34 cellular contexts compared by ENCODE assay signal in genomic region chr3:115402651-115403050, GRCh38.
DNase-seq lines count a peak whose midpoint lies in the region; ATAC-seq, FAIRE-seq and TF ChIP-seq lines count a peak whose summit lies in the region.
"Had no signal": no experiment of that assay in that cellular context is flagged by ENCODE, and none has a peak within 500 bp of the region (broad histone marks: within the 10 kb centered on the region; RNA-seq: fewer than 3 reads in every experiment).

No MANE protein-coding gene starts in this region.

- intact Hi-C loops in endothelial cell of umbilical vein (cut with micrococcal nuclease): no loop called here
- intact Hi-C loops in gastrocnemius medialis (cut with DNase I; ENCODE audit: low total_unique reads): no loop called here
- intact Hi-C loops in OCI-LY7 (cut with micrococcal nuclease; ENCODE audit: unreplicated experiment): no loop called here
- intact Hi-C loops in colonic mucosa (cut with DNase I): no loop called here

- TF ChIP-seq POLR2A in endothelial cell of umbilical vein (IDR thresholded peaks at IDR 0.05; ENCODE audit: low read depth, low read length) (no peak), gastrocnemius medialis (IDR thresholded peaks at IDR 0.05) (no peak)

- H3K9me2 ChIP-seq in OCI-LY7 (ENCODE audit: insufficient read depth, low read length): no peaks in the 10 kb centered on the region

- no TSS peak for BruUV-seq in endothelial cell of umbilical vein (replicated peaks; lab: Mats Ljungman, UMichigan)
- BruUV-seq in OCI-LY7 (replicated peaks; lab: Mats Ljungman, UMichigan): no TSS peak

- TF ChIP-seq CTCF in AG10803 (conservative IDR thresholded peaks at IDR 0.05; ENCODE audit: low read length) (no peak), HFFc6 (IDR thresholded peaks at IDR 0.05) (no peak), endothelial cell of umbilical vein (IDR thresholded peaks at IDR 0.05; ENCODE audit: extremely low read depth in 1 of 2, insufficient read depth in 1 of 2, low read depth in 1 of 2, low read length in 2 of 2) (no peak), gastrocnemius medialis (IDR thresholded peaks at IDR 0.05 in 4 of 5, conservative IDR thresholded peaks at IDR 0.05 in 1 of 5) (no peak), foreskin keratinocyte (conservative IDR thresholded peaks at IDR 0.05) (no peak), OCI-LY7 (conservative IDR thresholded peaks at IDR 0.05; ENCODE audit: low read length) (no peak), colonic mucosa (IDR thresholded peaks at IDR 0.05) (no peak)

- H3K9ac ChIP-seq in endothelial cell of umbilical vein (replicated peaks; ENCODE audit: extremely low read depth, insufficient read depth, low read length): no peak overlapping the region
- H3K9ac ChIP-seq in colonic mucosa (ENCODE audit: low read depth in 2 of 2, low read length in 2 of 2): no peak overlapping the region

- H3K36me3 Mint-ChIP-seq in HFFc6 (ENCODE audit: low read depth): no peaks in the 10 kb centered on the region
- H3K36me3 Mint-ChIP-seq: activated CD4-positive, alpha-beta memory T cell treated with anti-CD3 and anti-CD28 coated beads for 36 hours; activated naive CD4-positive, alpha-beta T cell treated with anti-CD3 and anti-CD28 coated beads, Interleukin-2, amount 50 U/mL, for 24 hours; CD8-positive, alpha-beta T cell; natural killer cell treated with Interleukin-12 subunit alpha and Interleukin-12 subunit beta and Interleukin-15 and Interleukin-18, amount 100 ng/mL, for 72 hours had no signal

- peaks cover 30% of the 10 kb centered on the region for H3K4me1 Mint-ChIP-seq in HFFc6 (ENCODE audit: low read depth)
- H3K4me1 Mint-ChIP-seq: activated naive CD4-positive, alpha-beta T cell treated with anti-CD3 and anti-CD28 coated beads, Interleukin-2, amount 50 U/mL, for 24 hours; activated T-helper 17 cell treated with anti-CD3 and anti-CD28 coated beads, Interleukin-2, amount 50 U/mL, for 72 hours had no signal

- H4K20me1 ChIP-seq in endothelial cell of umbilical vein (replicated peaks; ENCODE audit: control insufficient read depth, extremely low read depth, insufficient read depth, low read length) (no peaks in the 10 kb centered on the region), OCI-LY7 (ENCODE audit: insufficient read depth, low read length) (no peaks in the 10 kb centered on the region; the same call in 1 of the 2 replicates)

- no peak overlapping the region for H2AFZ ChIP-seq in endothelial cell of umbilical vein (ENCODE audit: low read depth, low read length)
- H2AFZ ChIP-seq in OCI-LY7 (ENCODE audit: low read length): no peak overlapping the region
- H2AFZ ChIP-seq: PC-9 had no signal

- H3K9me1 ChIP-seq in endothelial cell of umbilical vein (replicated peaks; ENCODE audit: control insufficient read depth, extremely low read depth, insufficient read depth, low read length): no peaks in the 10 kb centered on the region

- H3K36me3 ChIP-seq in endothelial cell of umbilical vein (ENCODE audit: control insufficient read depth in 2 of 2, extremely low read depth in 1 of 2, insufficient read depth in 2 of 2, low read length in 2 of 2) (no peaks in the 10 kb centered on the region), gastrocnemius medialis (no peaks in the 10 kb centered on the region), OCI-LY7 (ENCODE audit: insufficient read depth, low read length) (no peaks in the 10 kb centered on the region), colonic mucosa (no peaks in the 10 kb centered on the region)
- H3K36me3 ChIP-seq: BE2C, cardiac muscle cell, pancreas had no signal

- no peaks in the 10 kb centered on the region for H3K4me1 ChIP-seq in endothelial cell of umbilical vein (ENCODE audit: control insufficient read depth, extremely low read depth, insufficient read depth, low read length)
- no peaks in the 10 kb centered on the region for H3K4me1 ChIP-seq in gastrocnemius medialis
- no peaks in the 10 kb centered on the region for H3K4me1 ChIP-seq in foreskin keratinocyte
- no peaks in the 10 kb centered on the region for H3K4me1 ChIP-seq in OCI-LY7 (ENCODE audit: insufficient read depth, low read length, poor library complexity, severe bottlenecking)
- H3K4me1 ChIP-seq in colonic mucosa: no peaks in the 10 kb centered on the region
- H3K4me1 ChIP-seq: pancreas had no signal

- H3K79me2 ChIP-seq in endothelial cell of umbilical vein (ENCODE audit: control insufficient read depth, insufficient read depth, low read length) (no peaks in the 10 kb centered on the region), OCI-LY7 (ENCODE audit: insufficient read depth, low read depth, low read length) (no peaks in the 10 kb centered on the region)

- H3K9me3 ChIP-seq in endothelial cell of umbilical vein (replicated peaks; ENCODE audit: control insufficient read depth, insufficient read depth, low read length) (no peaks in the 10 kb centered on the region), gastrocnemius medialis (no peaks in the 10 kb centered on the region), OCI-LY7 (ENCODE audit: low read length) (no peaks in the 10 kb centered on the region), colonic mucosa (no peaks in the 10 kb centered on the region)
- H3K9me3 ChIP-seq: A549, BE2C, mucosa of descending colon, pancreas had no signal

- FAIRE-seq in endothelial cell of umbilical vein (lab: Jason Lieb, UNC): peak; percentile 35
- FAIRE-seq: A549, frontal cortex, GM12891, pancreas had no signal

- H3K4me3 ChIP-seq in AG10803 (ENCODE audit: low read length): no peak overlapping the region
- H3K4me3 ChIP-seq in endothelial cell of umbilical vein (replicated peaks in 1 of 3; ENCODE audit: insufficient read depth in 1 of 3, low read depth in 1 of 3, low read length in 3 of 3): no peak overlapping the region
- no peak overlapping the region for H3K4me3 ChIP-seq in skeletal muscle cell (ENCODE audit: low read depth, low read length)
- H3K4me3 ChIP-seq in gastrocnemius medialis: no peak overlapping the region
- H3K4me3 ChIP-seq in OCI-LY7 (ENCODE audit: low read depth, low read length, poor library complexity, severe bottlenecking): no peak overlapping the region
- H3K4me3 ChIP-seq in colonic mucosa: no peak overlapping the region
- H3K4me3 ChIP-seq: A549, cardiac muscle cell, lung, mucosa of descending colon, pancreas, PC-9 had no signal

- no peaks in the 10 kb centered on the region for H3K27me3 Mint-ChIP-seq in HFFc6 (ENCODE audit: insufficient read depth)
- H3K27me3 Mint-ChIP-seq: activated CD4-positive, alpha-beta memory T cell treated with anti-CD3 and anti-CD28 coated beads for 36 hours; activated naive CD4-positive, alpha-beta T cell treated with anti-CD3 and anti-CD28 coated beads, Interleukin-2, amount 50 U/mL, for 24 hours; activated T-helper 17 cell treated with anti-CD3 and anti-CD28 coated beads, Interleukin-2, amount 50 U/mL, for 72 hours; stimulated activated naive CD8-positive, alpha-beta T cell treated with anti-CD3 and anti-CD28 coated beads, Interleukin-15, Interleukin-2, amounts not matched to agents 100 ng/mL and 50 ng/mL, for 24 hours had no signal

- in situ Hi-C loops in gastrocnemius medialis (cut with MboI; ENCODE audit: low sequenced_read_pairs in 4 of 4): no loop called here

- H3K4me2 ChIP-seq in endothelial cell of umbilical vein (ENCODE audit: insufficient read depth, low read length) (no peak overlapping the region), OCI-LY7 (ENCODE audit: low read length) (no peak overlapping the region)
- H3K4me2 ChIP-seq: A549, PC-9 had no signal

- dilution Hi-C loops in endothelial cell of umbilical vein (cut with MboI; ENCODE audit: extremely low pct_ligation_motif_present, low sequenced_read_pairs): no loop called here

- H3K4me3 Mint-ChIP-seq in HFFc6: no peak overlapping the region
- H3K4me3 Mint-ChIP-seq: activated CD4-positive, alpha-beta memory T cell treated with anti-CD3 and anti-CD28 coated beads for 36 hours; activated naive CD4-positive, alpha-beta T cell treated with anti-CD3 and anti-CD28 coated beads, Interleukin-2, amount 50 U/mL, for 24 hours; activated T-helper 17 cell treated with anti-CD3 and anti-CD28 coated beads, Interleukin-2, amount 50 U/mL, for 72 hours; CD8-positive, alpha-beta T cell; natural killer cell treated with Interleukin-12 subunit alpha and Interleukin-12 subunit beta and Interleukin-15 and Interleukin-18, amount 100 ng/mL, for 72 hours; stimulated activated naive CD8-positive, alpha-beta T cell treated with anti-CD3 and anti-CD28 coated beads, Interleukin-15, Interleukin-2, amounts not matched to agents 100 ng/mL and 50 ng/mL, for 24 hours had no signal

- peak overlapping the region; percentile 39 for H3K27ac Mint-ChIP-seq in HFFc6
- H3K27ac Mint-ChIP-seq: activated CD4-positive, alpha-beta memory T cell treated with anti-CD3 and anti-CD28 coated beads for 36 hours; activated naive CD4-positive, alpha-beta T cell treated with anti-CD3 and anti-CD28 coated beads, Interleukin-2, amount 50 U/mL, for 24 hours; activated T-helper 17 cell treated with anti-CD3 and anti-CD28 coated beads, Interleukin-2, amount 50 U/mL, for 72 hours; CD8-positive, alpha-beta T cell; natural killer cell treated with Interleukin-12 subunit alpha and Interleukin-12 subunit beta and Interleukin-15 and Interleukin-18, amount 100 ng/mL, for 72 hours; stimulated activated naive CD8-positive, alpha-beta T cell treated with anti-CD3 and anti-CD28 coated beads, Interleukin-15, Interleukin-2, amounts not matched to agents 100 ng/mL and 50 ng/mL, for 24 hours had no signal

- POLR2A ChIA-PET in endothelial cell of umbilical vein (lab: Charles Lee) (no interaction called here), OCI-LY7 (lab: Charles Lee) (no interaction called here)

- H3K27me3 ChIP-seq in endothelial cell of umbilical vein (ENCODE audit: control insufficient read depth in 2 of 2, insufficient read depth in 2 of 2, low read length in 2 of 2) (no peaks in the 10 kb centered on the region), gastrocnemius medialis (no peaks in the 10 kb centered on the region), foreskin keratinocyte (peaks cover 3% of the 10 kb centered on the region), colonic mucosa (no peaks in the 10 kb centered on the region)
- H3K27me3 ChIP-seq: BE2C, cardiac muscle cell, pancreas had no signal

- DNase-seq in AG10803 (ENCODE audit: low read depth) (peak; percentile 65), HFFc6 (no peak), endothelial cell of umbilical vein (ENCODE audit: low read depth, low spot score) (no peak), skeletal muscle cell (ENCODE audit: low read depth) (peak; percentile 27), gastrocnemius medialis (no peak), foreskin keratinocyte (no peak), OCI-LY7 (ENCODE audit: low spot score) (no peak), colonic mucosa (no peak)
- DNase-seq: activated CD4-positive, alpha-beta memory T cell treated with anti-CD3 and anti-CD28 coated beads for 36 hours; activated CD4-positive, alpha-beta T cell treated with anti-CD3 and anti-CD28 coated beads for 1 hour; activated CD8-positive, alpha-beta memory T cell treated with anti-CD3 and anti-CD28 coated beads, Interleukin-2, amount 50 U/mL, for 48 hours; amniotic stem cell; BE2C; CD8-positive, alpha-beta T cell; DMS 273 treated with DMSO at 0.1 percent for 48 hours; H7; mucosa of descending colon; NCI-H1092 treated with DMSO at 0.1 percent for 48 hours; NCI-H1930; NCI-H526 treated with DMSO at 0.1 percent for 48 hours; pancreas; PC-9; stimulated activated CD4-positive, alpha-beta T cell treated with anti-CD3 and anti-CD28 coated beads, Interleukin-2, amount 100 ng/mL, for 24 hours had no signal

- ATAC-seq in gastrocnemius medialis (no peak), foreskin keratinocyte (no peak)
- ATAC-seq: A549; activated T-helper 17 cell treated with anti-CD3 and anti-CD28 coated beads, Interleukin-2, amount 50 U/mL, for 72 hours; CD8-positive, alpha-beta T cell; esophagus mucosa; mucosa of descending colon; natural killer cell treated with Interleukin-12 subunit alpha and Interleukin-12 subunit beta and Interleukin-15 and Interleukin-18, amount 100 ng/mL, for 72 hours; pancreas; Right ventricle myocardium inferior had no signal

- H3K27ac ChIP-seq in endothelial cell of umbilical vein (ENCODE audit: insufficient read depth, low read depth, low read length) (no peak overlapping the region), gastrocnemius medialis (no peak overlapping the region), foreskin keratinocyte (no peak overlapping the region), OCI-LY7 (ENCODE audit: low read depth, low read length, poor library complexity, severe bottlenecking) (no peak overlapping the region), colonic mucosa (no peak overlapping the region)
- H3K27ac ChIP-seq: A549, cardiac muscle cell, pancreas, PC-9 had no signal

- H3K9me3 Mint-ChIP-seq in HFFc6: no peaks in the 10 kb centered on the region
- H3K9me3 Mint-ChIP-seq: activated CD4-positive, alpha-beta memory T cell treated with anti-CD3 and anti-CD28 coated beads for 36 hours; activated naive CD4-positive, alpha-beta T cell treated with anti-CD3 and anti-CD28 coated beads, Interleukin-2, amount 50 U/mL, for 24 hours; activated T-helper 17 cell treated with anti-CD3 and anti-CD28 coated beads, Interleukin-2, amount 50 U/mL, for 72 hours; CD8-positive, alpha-beta T cell; stimulated activated naive CD8-positive, alpha-beta T cell treated with anti-CD3 and anti-CD28 coated beads, Interleukin-15, Interleukin-2, amounts not matched to agents 100 ng/mL and 50 ng/mL, for 24 hours had no signal

- CTCF ChIA-PET in endothelial cell of umbilical vein (lab: Charles Lee) (no interaction called here), OCI-LY7 (lab: Charles Lee; ENCODE audit: unreplicated experiment) (no interaction called here)

Comparison
In these comparisons a context has a peak if more than half of its experiments do, and no peak if none do; other contexts are left out.
1. DNase-seq: peak in AG10803 (single experiment) and skeletal muscle cell (single experiment); none in HFFc6 (single experiment), endothelial cell of umbilical vein (single experiment), gastrocnemius medialis (0 of 2), foreskin keratinocyte (0 of 2), OCI-LY7 (single experiment) and colonic mucosa (single experiment).